Comparison of ENCODE assay signal across 9 cellular contexts in genomic region chr17:50634123-50634914, GRCh38. TPM values are rescaled to one million over a fixed set of nuclear protein-coding genes. Genes with fewer than 3 reads are reported as not detected.
DNase-seq lines count a peak whose midpoint lies in the region; ATAC-seq and TF ChIP-seq lines count a peak whose summit lies in the region.
"Had no signal": no experiment of that assay in that cellular context is flagged by ENCODE, and none has a peak within 500 bp of the region (broad histone marks: within the 10 kb centered on the region; RNA-seq: fewer than 3 reads in every experiment).

Gene ABCC3, plus strand, starts transcription at chr17:50634881. Its CDS starts 56 bp downstream, at chr17:50634937.

- peak within 1 kb of the TSS; percentile 35 for H3K18ac ChIP-seq in IMR-90 (ENCODE audit: low read depth, low read length)

- ATAC-seq in IMR-90 (ENCODE audit: low read depth) (peak; percentile 58), lower lobe of right lung (peak; percentile 73 to 78), upper lobe of right lung (peak; percentile 70), HG03442 (IDR thresholded peaks at IDR 0.05; ENCODE audit: unreplicated experiment) (no peak)

- H3K36me3 ChIP-seq in A673 (ENCODE audit: insufficient read depth, low read length, poor library complexity, severe bottlenecking) (no peaks in the 10 kb centered on the region), IMR-90 (ENCODE audit: control insufficient read depth, insufficient read depth, low read length) (no peaks in the 10 kb centered on the region), lower lobe of right lung (no peaks in the 10 kb centered on the region), upper lobe of right lung (no peaks in the 10 kb centered on the region)
- H3K36me3 ChIP-seq: uterus had no signal

- TF ChIP-seq RAD21 in IMR-90 (IDR thresholded peaks at IDR 0.05; ENCODE audit: low read length) = no peak

- peak within 1 kb of the TSS; percentile 62 for H4K91ac ChIP-seq in IMR-90 (ENCODE audit: insufficient read depth, low read depth, low read length)

- peaks cover 25% of the 10 kb centered on the region for H3K9me1 ChIP-seq in IMR-90 (ENCODE audit: insufficient read depth, low read length)

- peak within 1 kb of the TSS; percentile 33 for H4K5ac ChIP-seq in IMR-90 (ENCODE audit: low read depth, low read length)

- in situ Hi-C loops in IMR-90 (cut with MboI; ENCODE audit: low sequenced_read_pairs) = no loop called here

- peak within 1 kb of the TSS; percentile 91 for H2AFZ ChIP-seq in IMR-90 (replicated peaks; ENCODE audit: low read length, poor library complexity)

- H2AK9ac ChIP-seq in IMR-90 (replicated peaks; ENCODE audit: low read depth, low read length, poor library complexity) = peak within 1 kb of the TSS; percentile 90

- peak within 1 kb of the TSS; percentile 27 to 61; a peak in 1 of 4 replicates for H4K8ac ChIP-seq in IMR-90 (ENCODE audit: low read depth in 2 of 2, low read length in 2 of 2)

- peak within 1 kb of the TSS; percentile 22 for H2BK20ac ChIP-seq in IMR-90 (ENCODE audit: low read depth, low read length)

- TF ChIP-seq CTCF in A673 (conservative IDR thresholded peaks at IDR 0.05; ENCODE audit: low read depth, low read length) = no peak
- TF ChIP-seq CTCF in IMR-90 (conservative IDR thresholded peaks at IDR 0.05; ENCODE audit: low read depth, low read length) = no peak
- no peak for TF ChIP-seq CTCF in coronary artery (IDR thresholded peaks at IDR 0.05)
- TF ChIP-seq CTCF in lower lobe of right lung (IDR thresholded peaks at IDR 0.05) = no peak
- no peak for TF ChIP-seq CTCF in upper lobe of right lung (IDR thresholded peaks at IDR 0.05)

- H3K4me1 ChIP-seq in A673 (ENCODE audit: insufficient read depth, low read length, poor library complexity, severe bottlenecking) (peaks cover 27% of the 10 kb centered on the region), IMR-90 (ENCODE audit: control insufficient read depth, insufficient read depth, low read length) (peaks cover 25% of the 10 kb centered on the region), lower lobe of right lung (peaks cover 48% of the 10 kb centered on the region), upper lobe of right lung (peaks cover 23% of the 10 kb centered on the region)

- H3K9ac ChIP-seq in IMR-90 (ENCODE audit: low read depth, low read length) = peak within 1 kb of the TSS; percentile 56

- peak within 1 kb of the TSS; percentile 78 for H3K14ac ChIP-seq in IMR-90 (replicated peaks; ENCODE audit: low read depth, low read length)

- H3K23ac ChIP-seq in IMR-90 (ENCODE audit: low read depth, low read length) = peak within 1 kb of the TSS; percentile 81

- dilution Hi-C loops in IMR-90 (cut with HindIII; ENCODE audit: low sequenced_read_pairs, unreplicated experiment) = no loop called here

- no peak within 1 kb of the TSS for H2BK5ac ChIP-seq in IMR-90 (ENCODE audit: low read depth, low read length, poor library complexity, severe bottlenecking)

- CTCF ChIA-PET in A673 (lab: Charles Lee) (no interaction called here), IMR-90 (lab: Yijun Ruan, JAX) (no interaction called here)

- H3K4me2 ChIP-seq in IMR-90 (ENCODE audit: low read depth, low read length) = peak within 1 kb of the TSS; percentile 77

- H2BK120ac ChIP-seq in IMR-90 (ENCODE audit: low read depth, low read length) = peak within 1 kb of the TSS; percentile 72

- peak within 1 kb of the TSS; percentile 66 for H2AK5ac ChIP-seq in IMR-90 (ENCODE audit: low read depth, low read length)

- peak within 1 kb of the TSS; percentile 85 for H2BK15ac ChIP-seq in IMR-90 (ENCODE audit: low read depth, low read length)

- H4K20me1 ChIP-seq in IMR-90 (ENCODE audit: insufficient read depth, low read length) = peaks cover 11% of the 10 kb centered on the region

- H3K27me3 ChIP-seq in A673 (replicated peaks; ENCODE audit: insufficient read depth, low read depth, low read length, poor library complexity) (no peaks in the 10 kb centered on the region), IMR-90 (ENCODE audit: control insufficient read depth, insufficient read depth, low read length) (peaks cover 6% of the 10 kb centered on the region; the same call in 1 of the 2 replicates), lower lobe of right lung (ENCODE audit: low read depth) (peaks cover 34% of the 10 kb centered on the region), upper lobe of right lung (peaks cover 9% of the 10 kb centered on the region)
- H3K27me3 ChIP-seq: uterus had no signal

- POLR2A ChIA-PET in A673 (lab: Charles Lee; ENCODE audit: low non-redundant PET) = no interaction called here
- POLR2A ChIA-PET in IMR-90 (lab: Charles Lee; ENCODE audit: unreplicated experiment) = no interaction called here

- H3K79me1 ChIP-seq in IMR-90 (ENCODE audit: low read depth in 1 of 2, low read length in 2 of 2) = peaks cover 4 to 36% of the 10 kb centered on the region in 2 experiments; a peak in 3 of 4 replicates

- no peak for TF ChIP-seq POLR2A in IMR-90 (IDR thresholded peaks at IDR 0.05; ENCODE audit: low read depth, low read length)

- 23% methylated on average over 9 of the region's 50 CpGs; no CpG with 5 or more reads in 1 of the 2 experiments for WGBS in IMR-90 (ENCODE audit: extremely low coverage in 2 of 2, insufficient read length in 1 of 2), 2 experiments

- H3K4me3 ChIP-seq in A673 (ENCODE audit: low read depth, low read length, poor library complexity, severe bottlenecking) = peak within 1 kb of the TSS; percentile 45
- peak within 1 kb of the TSS; percentile 62 for H3K4me3 ChIP-seq in IMR-90 (ENCODE audit: insufficient read depth, low read depth, low read length)
- peak within 1 kb of the TSS; percentile 80 for H3K4me3 ChIP-seq in coronary artery
- peak within 1 kb of the TSS; percentile 59 for H3K4me3 ChIP-seq in lower lobe of right lung
- H3K4me3 ChIP-seq in upper lobe of right lung = peak within 1 kb of the TSS; percentile 60

- H3K4ac ChIP-seq in IMR-90 (ENCODE audit: low read depth, low read length) = peak within 1 kb of the TSS; percentile 82

- DNase-seq in A673 (ENCODE audit: low spot score) (no peak), IMR-90 (no peak), coronary artery (ENCODE audit: low spot score) (no peak), lower lobe of right lung (peak; percentile 77), upper lobe of right lung (peak; percentile 89), NCI-H1092 treated with DMSO at 0.1 percent for 48 hours (lab: John Stamatoyannopoulos, UW) (no peak), NCI-H2171 treated with DMSO at 0.1 percent for 48 hours (lab: John Stamatoyannopoulos, UW) (no peak)

- H3K9me3 ChIP-seq in A673 (ENCODE audit: low read depth, low read length, poor library complexity, severe bottlenecking) (no peaks in the 10 kb centered on the region), IMR-90 (ENCODE audit: control insufficient read depth, insufficient read depth, low read length) (no peaks in the 10 kb centered on the region), lower lobe of right lung (no peaks in the 10 kb centered on the region), upper lobe of right lung (no peaks in the 10 kb centered on the region)
- H3K9me3 ChIP-seq: uterus had no signal

- H3K27ac ChIP-seq in A673 (ENCODE audit: low read depth, low read length, poor library complexity, severe bottlenecking) = no peak within 1 kb of the TSS
- H3K27ac ChIP-seq in IMR-90 (ENCODE audit: insufficient read depth, low read length) = peak within 1 kb of the TSS; percentile 39; the same call in 1 of the 2 replicates
- H3K27ac ChIP-seq in coronary artery = peak within 1 kb of the TSS in 1 of 2 donors; percentile 14
- peak within 1 kb of the TSS; percentile 64 for H3K27ac ChIP-seq in lower lobe of right lung
- peak within 1 kb of the TSS; percentile 51 for H3K27ac ChIP-seq in upper lobe of right lung
- H3K27ac ChIP-seq: uterus had no signal

- no peak within 1 kb of the TSS; the same call in 1 of the 2 replicates for H3K56ac ChIP-seq in IMR-90 (ENCODE audit: extremely low read depth, insufficient read depth, low read length)

- no TSS peak for BruUV-seq in A673 (replicated peaks; lab: Mats Ljungman, UMichigan)
- BruUV-seq in IMR-90 (replicated peaks; lab: Mats Ljungman, UMichigan) = no TSS peak

- intact Hi-C loops in A673 (cut with micrococcal nuclease; ENCODE audit: unreplicated experiment) (no loop called here), IMR-90 (cut with micrococcal nuclease) (loop anchor here (2.0 kb wide), 1 partner anchor 84 kb away; no protein-coding TSS in a partner anchor), lower lobe of right lung (cut with DNase I) (no loop called here), upper lobe of right lung (cut with DNase I) (no loop called here)

TF ChIP-seq in IMR-90, 13 proteins besides CTCF, POLR2A, EP300 and RAD21 (continues in another document):
- TF ChIP-seq MAZ (IDR thresholded peaks at IDR 0.05; ENCODE audit: borderline replicate concordance, low read depth, low read length) = peak; percentile 42; the same call in 1 of the 2 replicates
- TF ChIP-seq CEBPB (IDR thresholded peaks at IDR 0.05; ENCODE audit: low read depth, low read length) = peak; percentile 75
- TF ChIP-seq CHD1 (IDR thresholded peaks at IDR 0.05; ENCODE audit: low read depth, low read length) = no peak
- TF ChIP-seq ELK1 (IDR thresholded peaks at IDR 0.05; ENCODE audit: borderline replicate concordance, low read depth, low read length) = no peak
- TF ChIP-seq RFX5 (IDR thresholded peaks at IDR 0.05; ENCODE audit: low read depth, low read length) = no peak
- no peak for TF ChIP-seq MAFK (IDR thresholded peaks at IDR 0.05; ENCODE audit: low read depth, low read length)
- peak; percentile 34; the same call in 1 of the 2 replicates for TF ChIP-seq FOS (IDR thresholded peaks at IDR 0.05; ENCODE audit: low read depth, low read length)
- no peak for TF ChIP-seq RCOR1 (IDR thresholded peaks at IDR 0.05; ENCODE audit: insufficient replicate concordance, low read length)
- TF ChIP-seq SMC3 (IDR thresholded peaks at IDR 0.05; ENCODE audit: low read depth, low read length) = no peak
- no peak for TF ChIP-seq BHLHE40 (IDR thresholded peaks at IDR 0.05; ENCODE audit: low read depth, low read length)

RNA-seq across cellular contexts. Expression of gene ABCC3, which starts in this region (rescaled TPM):
- total RNA-seq in A673 (2021) (0.56 and 1.2 TPM in 2 replicates), IMR-90 (2012; rRNA removed) (2.2 and 3.2 TPM in 2 replicates), lower lobe of right lung (41.7 TPM), upper lobe of right lung (65.4 TPM)
- 6.0 and 6.6 TPM in 2 replicates for polyA plus RNA-seq in IMR-90 (2012; rRNA removed)
- 1.7 and 5.8 TPM in 2 replicates for polyA plus RNA-seq in IMR-90 (2012; cell fraction: cytosol; rRNA removed)
- 61.3 and 69.4 TPM in 2 replicates for polyA plus RNA-seq in IMR-90 (2012; cell fraction: nucleus; rRNA removed; ENCODE audit: low replicate concordance)

Comparison
In these comparisons a context has a peak if more than half of its experiments do, and no peak if none do; other contexts are left out.
1. RNA of gene ABCC3 (total RNA-seq): 65.4 TPM in upper lobe of right lung (single experiment) and 41.7 TPM in lower lobe of right lung (single experiment); 2.2 to 3.2 TPM in IMR-90 and 0.56 to 1.2 TPM in A673; every median in the first group is over 10 times any median in the second.
2. DNase-seq: peak in lower lobe of right lung (single experiment) and upper lobe of right lung (single experiment); none in A673 (single experiment), IMR-90 (single experiment), coronary artery (single experiment), NCI-H1092 treated with DMSO at 0.1 percent for 48 hours (single experiment) and NCI-H2171 treated with DMSO at 0.1 percent for 48 hours (single experiment).
3. Peak in every context shown above with its lines, with median percentiles within 50 percentile points of each other: H3K4me3 ChIP-seq.